In genomic region chr12:113149361-113150150, GRCh38 we compare ENCODE assay signal across 1 cellular context.
TF ChIP-seq lines count a peak whose summit lies in the region.

TSS of gene CFAP73 (plus strand) at chr12:113149724. CDS start at chr12:113149858, 134 bp downstream.

TF ChIP-seq in HEK293, 187 proteins besides CTCF, POLR2A, EP300 and RAD21 (continued from another document):
- TF ChIP-seq ZNF433 (tag by site-specific recombination; IDR thresholded peaks at IDR 0.05; ENCODE audit: low read depth) (no peak), SCRT2 (tag by site-specific recombination; IDR thresholded peaks at IDR 0.05) (no peak), KLF17 (tag by site-specific recombination; IDR thresholded peaks at IDR 0.05) (0 out of 2 replicates have a peak, but pooled peaks have one; percentile 64), KLF1 (tag by site-specific recombination; IDR thresholded peaks at IDR 0.05) (peak; percentile 96), ZNF768 (tag by site-specific recombination; IDR thresholded peaks at IDR 0.05) (no peak), ZSCAN18 (tag by site-specific recombination; IDR thresholded peaks at IDR 0.05) (no peak), ZXDB (tag by site-specific recombination; IDR thresholded peaks at IDR 0.05) (no peak), EGR2 (tag by site-specific recombination; IDR thresholded peaks at IDR 0.05; ENCODE audit: low read depth) (peak; percentile 58), PRDM4 (tag by site-specific recombination; IDR thresholded peaks at IDR 0.05) (no peak), ZNF76 (tag by site-specific recombination; IDR thresholded peaks at IDR 0.05; ENCODE audit: borderline replicate concordance, low read depth) (no peak), ZNF548 (tag by site-specific recombination; IDR thresholded peaks at IDR 0.05) (no peak), FEZF1 (tag by site-specific recombination; IDR thresholded peaks at IDR 0.05) (no peak), ZNF140 (tag by site-specific recombination; IDR thresholded peaks at IDR 0.05) (no peak), ZNF302 (tag by site-specific recombination; IDR thresholded peaks at IDR 0.05; ENCODE audit: low read depth) (no peak), ZNF155 (tag by site-specific recombination; IDR thresholded peaks at IDR 0.05) (no peak), GFI1B (tag by site-specific recombination; IDR thresholded peaks at IDR 0.05) (no peak), ZNF626 (tag by site-specific recombination; IDR thresholded peaks at IDR 0.05) (no peak), ZSCAN23 (tag by site-specific recombination; IDR thresholded peaks at IDR 0.05) (no peak), HIC1 (tag by site-specific recombination; IDR thresholded peaks at IDR 0.05) (no peak), ZFHX2 (tag by site-specific recombination; conservative IDR thresholded peaks at IDR 0.05) (peak; percentile 79), ZFP69B (tag by site-specific recombination; IDR thresholded peaks at IDR 0.05) (no peak), ZNF157 (tag by site-specific recombination; IDR thresholded peaks at IDR 0.05) (no peak), GLIS2 (tag by site-specific recombination; IDR thresholded peaks at IDR 0.05) (peak; percentile 68), ZNF24 (tag by site-specific recombination; IDR thresholded peaks at IDR 0.05) (no peak), BCL6B (tag by site-specific recombination; IDR thresholded peaks at IDR 0.05) (no peak)
TF ChIP-seq in HEK293: peak in this region for 10.
